Comparison of ENCODE assay signal across 12 cellular contexts in the genomic region with DNA sequence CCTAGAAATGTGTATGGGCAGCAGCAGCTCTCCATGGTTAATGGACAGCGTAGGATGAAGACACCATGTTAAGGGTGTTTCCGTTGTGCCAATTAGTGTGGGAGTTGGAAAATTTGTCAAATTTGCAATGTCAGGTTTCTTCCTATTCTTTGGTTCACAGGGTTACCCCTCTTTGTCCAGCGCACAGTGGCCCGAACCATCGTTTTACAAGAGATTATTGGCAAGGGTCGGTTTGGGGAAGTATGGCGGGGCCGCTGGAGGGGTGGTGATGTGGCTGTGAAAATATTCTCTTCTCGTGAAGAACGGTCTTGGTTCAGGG. TPM values are rescaled to one million over a fixed set of nuclear protein-coding genes. Genes with fewer than 3 reads are reported as not detected.
DNase-seq lines count a peak whose midpoint lies in the region; ATAC-seq and TF ChIP-seq lines count a peak whose summit lies in the region.
"Had no signal": no experiment of that assay in that cellular context is flagged by ENCODE, and none has a peak within 500 bp of the region (broad histone marks: within the 10 kb centered on the region; RNA-seq: fewer than 3 reads in every experiment).

No MANE protein-coding gene starts in this region.

- H3K27ac ChIP-seq in DND-41 (ENCODE audit: low read length) (0 out of 2 replicates have a peak overlapping the region, but pooled peaks have one; percentile 15), ascending aorta (no peak overlapping the region)
- H3K27ac ChIP-seq: KMS-11, SK-N-MC had no signal

- H2AFZ ChIP-seq in DND-41 (ENCODE audit: low read depth, low read length) = no peak overlapping the region

- H3K27me3 Mint-ChIP-seq in activated naive CD8-positive, alpha-beta T cell treated with anti-CD3 and anti-CD28 coated beads for 36 hours = no peaks in the 10 kb centered on the region
- H3K27me3 Mint-ChIP-seq in activated naive CD8-positive, alpha-beta T cell treated with anti-CD3 and anti-CD28 coated beads, Interleukin-2, amount 50 U/mL, for 24 hours = no peaks in the 10 kb centered on the region
- no peaks in the 10 kb centered on the region for H3K27me3 Mint-ChIP-seq in activated T-helper 17 cell treated with anti-CD3 and anti-CD28 coated beads, Interleukin-2, amount 50 U/mL, for 72 hours
- no peaks in the 10 kb centered on the region for H3K27me3 Mint-ChIP-seq in type B pancreatic cell

- no peaks in the 10 kb centered on the region for H4K20me1 ChIP-seq in DND-41 (ENCODE audit: insufficient read depth, low read length)

- H3K4me2 ChIP-seq in DND-41 (ENCODE audit: insufficient read depth, low read length) = no peak overlapping the region
- H3K4me2 ChIP-seq: KMS-11 had no signal

- no peaks in the 10 kb centered on the region for H3K9me3 Mint-ChIP-seq in activated naive CD8-positive, alpha-beta T cell treated with anti-CD3 and anti-CD28 coated beads for 36 hours
- no peaks in the 10 kb centered on the region for H3K9me3 Mint-ChIP-seq in activated naive CD8-positive, alpha-beta T cell treated with anti-CD3 and anti-CD28 coated beads, Interleukin-2, amount 50 U/mL, for 24 hours
- no peaks in the 10 kb centered on the region for H3K9me3 Mint-ChIP-seq in activated T-helper 17 cell treated with anti-CD3 and anti-CD28 coated beads, Interleukin-2, amount 50 U/mL, for 72 hours
- no peaks in the 10 kb centered on the region for H3K9me3 Mint-ChIP-seq in type B pancreatic cell

- H3K27ac Mint-ChIP-seq in activated naive CD8-positive, alpha-beta T cell treated with anti-CD3 and anti-CD28 coated beads for 36 hours = peak overlapping the region; percentile 18
- H3K27ac Mint-ChIP-seq in activated naive CD8-positive, alpha-beta T cell treated with anti-CD3 and anti-CD28 coated beads, Interleukin-2, amount 50 U/mL, for 24 hours = no peak overlapping the region
- peak overlapping the region; percentile 39 for H3K27ac Mint-ChIP-seq in activated T-helper 17 cell treated with anti-CD3 and anti-CD28 coated beads, Interleukin-2, amount 50 U/mL, for 72 hours
- H3K27ac Mint-ChIP-seq in type B pancreatic cell = peak overlapping the region; percentile 65

- H3K4me3 ChIP-seq in DND-41 (ENCODE audit: low read depth in 1 of 2, low read length in 2 of 2) (no peak overlapping the region), ascending aorta (no peak overlapping the region)
- H3K4me3 ChIP-seq: GM12878, MG63, SK-N-MC had no signal

- H3K36me3 Mint-ChIP-seq in activated naive CD8-positive, alpha-beta T cell treated with anti-CD3 and anti-CD28 coated beads for 36 hours = peaks cover 14% of the 10 kb centered on the region
- H3K36me3 Mint-ChIP-seq in activated naive CD8-positive, alpha-beta T cell treated with anti-CD3 and anti-CD28 coated beads, Interleukin-2, amount 50 U/mL, for 24 hours (ENCODE audit: low read depth) = peaks cover 13% of the 10 kb centered on the region
- H3K36me3 Mint-ChIP-seq in activated T-helper 17 cell treated with anti-CD3 and anti-CD28 coated beads, Interleukin-2, amount 50 U/mL, for 72 hours (ENCODE audit: low read depth) = peaks cover 72% of the 10 kb centered on the region
- H3K36me3 Mint-ChIP-seq in type B pancreatic cell = peaks cover 33% of the 10 kb centered on the region

- H3K9me3 ChIP-seq in DND-41 (ENCODE audit: insufficient read depth, low read length, severe bottlenecking) (no peaks in the 10 kb centered on the region), ascending aorta (no peaks in the 10 kb centered on the region)
- H3K9me3 ChIP-seq: MG63 had no signal

- no peaks in the 10 kb centered on the region for H3K4me1 ChIP-seq in DND-41 (ENCODE audit: insufficient read depth, low read length)
- H3K4me1 ChIP-seq in ascending aorta = peaks cover 0 to 6% of the 10 kb centered on the region in 2 donors

- no peaks in the 10 kb centered on the region for H3K79me2 ChIP-seq in DND-41 (ENCODE audit: insufficient read depth, low read length)

- peaks cover 27% of the 10 kb centered on the region for H3K4me1 Mint-ChIP-seq in activated naive CD8-positive, alpha-beta T cell treated with anti-CD3 and anti-CD28 coated beads for 36 hours
- peaks cover 30% of the 10 kb centered on the region for H3K4me1 Mint-ChIP-seq in activated naive CD8-positive, alpha-beta T cell treated with anti-CD3 and anti-CD28 coated beads, Interleukin-2, amount 50 U/mL, for 24 hours
- H3K4me1 Mint-ChIP-seq in activated T-helper 17 cell treated with anti-CD3 and anti-CD28 coated beads, Interleukin-2, amount 50 U/mL, for 72 hours = peaks cover 17% of the 10 kb centered on the region
- peaks cover 23% of the 10 kb centered on the region for H3K4me1 Mint-ChIP-seq in type B pancreatic cell (ENCODE audit: unreplicated experiment)

- no peak overlapping the region for H3K9ac ChIP-seq in DND-41 (ENCODE audit: low read depth, low read length)
- H3K9ac ChIP-seq: KMS-11 had no signal

- intact Hi-C loops in ascending aorta (cut with DNase I) = loop anchor here (1.0 to 2.0 kb wide), 2 partner anchors 56 to 88 kb away; no protein-coding TSS in a partner anchor

- H3K4me3 Mint-ChIP-seq in activated naive CD8-positive, alpha-beta T cell treated with anti-CD3 and anti-CD28 coated beads for 36 hours = no peak overlapping the region
- H3K4me3 Mint-ChIP-seq in activated naive CD8-positive, alpha-beta T cell treated with anti-CD3 and anti-CD28 coated beads, Interleukin-2, amount 50 U/mL, for 24 hours = no peak overlapping the region
- H3K4me3 Mint-ChIP-seq in activated T-helper 17 cell treated with anti-CD3 and anti-CD28 coated beads, Interleukin-2, amount 50 U/mL, for 72 hours = peak overlapping the region; percentile 29
- no peak overlapping the region for H3K4me3 Mint-ChIP-seq in type B pancreatic cell

- H3K27me3 ChIP-seq in DND-41 (ENCODE audit: insufficient read depth, low read length, poor library complexity) (no peaks in the 10 kb centered on the region), ascending aorta (no peaks in the 10 kb centered on the region)
- H3K27me3 ChIP-seq: MG63 had no signal

- ATAC-seq in activated naive CD8-positive, alpha-beta T cell treated with anti-CD3 and anti-CD28 coated beads, Interleukin-2, amount 50 U/mL, for 24 hours = no peak
- ATAC-seq in DND-41 (ENCODE audit: insufficient read depth, low read depth) (no peak), HG03045 (IDR thresholded peaks at IDR 0.05; ENCODE audit: unreplicated experiment) (no peak)
- ATAC-seq in activated T-helper 17 cell treated with anti-CD3 and anti-CD28 coated beads, Interleukin-2, amount 50 U/mL, for 72 hours (replicated peaks) = no peak

- no peak for DNase-seq in activated naive CD8-positive, alpha-beta T cell treated with anti-CD3 and anti-CD28 coated beads for 36 hours
- DNase-seq in activated naive CD8-positive, alpha-beta T cell treated with anti-CD3 and anti-CD28 coated beads, Interleukin-2, amount 50 U/mL, for 24 hours = no peak
- DNase-seq in DND-41 = no peak
- no peak for DNase-seq in type B pancreatic cell (ENCODE audit: extremely low spot score, unreplicated experiment)
- DNase-seq in NCI-H524 treated with DMSO at 0.1 percent for 48 hours (lab: John Stamatoyannopoulos, UW) = no peak
- no peak for DNase-seq in ascending aorta (ENCODE audit: low spot score in 2 of 2)

- H3K36me3 ChIP-seq in DND-41 (ENCODE audit: insufficient read depth, low read length) (peaks cover 74% of the 10 kb centered on the region), ascending aorta (peaks cover 55 to 76% of the 10 kb centered on the region in 2 donors)

- TF ChIP-seq CTCF in DND-41 (IDR thresholded peaks at IDR 0.05; ENCODE audit: borderline replicate concordance, extremely low read depth, low read length, poor library complexity, severe bottlenecking) (no peak), type B pancreatic cell (conservative IDR thresholded peaks at IDR 0.05) (no peak), ascending aorta (IDR thresholded peaks at IDR 0.05) (no peak)

RNA-seq across cellular contexts. Expression of a gene that starts 26.0 kb away (rescaled TPM):
- total RNA-seq in activated naive CD8-positive, alpha-beta T cell treated with anti-CD3 and anti-CD28 coated beads for 36 hours = 10 to 100 TPM in 1 of 2 experiments, 1 to 10 TPM in 1; 9.1 to 11.3 TPM
- 10 to 100 TPM in 1 of 2 donors, 1 to 10 TPM in 1; 3.5 to 26.3 TPM for total RNA-seq in activated T-helper 17 cell treated with anti-CD3 and anti-CD28 coated beads, Interleukin-2, amount 50 U/mL, for 72 hours
- 4.2 and 16.5 TPM in 2 replicates for total RNA-seq in type B pancreatic cell (ENCODE audit: low replicate concordance)
- total RNA-seq in ascending aorta = 32.6 TPM

RNA-seq across cellular contexts. Expression of a gene that starts 29.3 kb away (rescaled TPM):
- 10 to 100 TPM in 1 of 2 experiments, 1 to 10 TPM in 1; 9.9 to 10.2 TPM for total RNA-seq in activated naive CD8-positive, alpha-beta T cell treated with anti-CD3 and anti-CD28 coated beads for 36 hours
- total RNA-seq in activated T-helper 17 cell treated with anti-CD3 and anti-CD28 coated beads, Interleukin-2, amount 50 U/mL, for 72 hours = 1 to 10 TPM; 6.8 TPM
- total RNA-seq in type B pancreatic cell (ENCODE audit: low replicate concordance) (36.0 and 36.1 TPM in 2 replicates), ascending aorta (18.7 TPM)
